Comparison of ENCODE assay signal across 1 cellular context in genomic region chr5:81851481-81852178, GRCh38.
TF ChIP-seq lines count a peak whose summit lies in the region.

No MANE protein-coding gene starts in this region.

TF ChIP-seq in WTC11, 78 proteins besides CTCF, POLR2A, EP300 and RAD21 (continued from another document and continues in another):
- TF ChIP-seq ZNF532 (CRISPR knock-in tag; IDR thresholded peaks at IDR 0.05; ENCODE audit: borderline replicate concordance) = 0 out of 2 replicates have a peak, but pooled peaks have one; percentile 37
- TF ChIP-seq NR1H2 (CRISPR knock-in tag; IDR thresholded peaks at IDR 0.05) = no peak
- no peak for TF ChIP-seq JAZF1 (CRISPR knock-in tag; IDR thresholded peaks at IDR 0.05)
- peak; percentile 88 for TF ChIP-seq MYBL2 (CRISPR knock-in tag; IDR thresholded peaks at IDR 0.05)
- TF ChIP-seq NFATC4 (CRISPR knock-in tag; IDR thresholded peaks at IDR 0.05) = no peak
- peak; percentile 69 for TF ChIP-seq PRDM15 (CRISPR knock-in tag; IDR thresholded peaks at IDR 0.05)
- TF ChIP-seq TCF7 (CRISPR knock-in tag; IDR thresholded peaks at IDR 0.05; ENCODE audit: low read depth) = no peak
- TF ChIP-seq, protein P1, sequence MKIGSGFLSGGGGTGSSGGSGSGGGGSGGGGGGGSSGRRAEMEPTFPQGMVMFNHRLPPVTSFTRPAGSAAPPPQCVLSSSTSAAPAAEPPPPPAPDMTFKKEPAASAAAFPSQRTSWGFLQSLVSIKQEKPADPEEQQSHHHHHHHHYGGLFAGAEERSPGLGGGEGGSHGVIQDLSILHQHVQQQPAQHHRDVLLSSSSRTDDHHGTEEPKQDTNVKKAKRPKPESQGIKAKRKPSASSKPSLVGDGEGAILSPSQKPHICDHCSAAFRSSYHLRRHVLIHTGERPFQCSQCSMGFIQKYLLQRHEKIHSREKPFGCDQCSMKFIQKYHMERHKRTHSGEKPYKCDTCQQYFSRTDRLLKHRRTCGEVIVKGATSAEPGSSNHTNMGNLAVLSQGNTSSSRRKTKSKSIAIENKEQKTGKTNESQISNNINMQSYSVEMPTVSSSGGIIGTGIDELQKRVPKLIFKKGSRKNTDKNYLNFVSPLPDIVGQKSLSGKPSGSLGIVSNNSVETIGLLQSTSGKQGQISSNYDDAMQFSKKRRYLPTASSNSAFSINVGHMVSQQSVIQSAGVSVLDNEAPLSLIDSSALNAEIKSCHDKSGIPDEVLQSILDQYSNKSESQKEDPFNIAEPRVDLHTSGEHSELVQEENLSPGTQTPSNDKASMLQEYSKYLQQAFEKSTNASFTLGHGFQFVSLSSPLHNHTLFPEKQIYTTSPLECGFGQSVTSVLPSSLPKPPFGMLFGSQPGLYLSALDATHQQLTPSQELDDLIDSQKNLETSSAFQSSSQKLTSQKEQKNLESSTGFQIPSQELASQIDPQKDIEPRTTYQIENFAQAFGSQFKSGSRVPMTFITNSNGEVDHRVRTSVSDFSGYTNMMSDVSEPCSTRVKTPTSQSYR (CRISPR knock-in tag; IDR thresholded peaks at IDR 0.05) = no peak
- no peak for TF ChIP-seq RELA (CRISPR knock-in tag; IDR thresholded peaks at IDR 0.05; ENCODE audit: borderline replicate concordance)
- TF ChIP-seq AR (CRISPR knock-in tag; IDR thresholded peaks at IDR 0.05) = no peak
- TF ChIP-seq CREM (CRISPR knock-in tag; IDR thresholded peaks at IDR 0.05) = peak; percentile 73; the same call in 1 of the 2 replicates
- no peak for TF ChIP-seq USF2 (CRISPR knock-in tag; IDR thresholded peaks at IDR 0.05)
- no peak for TF ChIP-seq CREB1 (CRISPR knock-in tag; IDR thresholded peaks at IDR 0.05)
- TF ChIP-seq NFE2L1 (CRISPR knock-in tag; IDR thresholded peaks at IDR 0.05) = peak; percentile 67; the same call in 1 of the 2 replicates
- TF ChIP-seq ZNF121 (CRISPR knock-in tag; IDR thresholded peaks at IDR 0.05) = 0 out of 2 replicates have a peak, but pooled peaks have one; percentile 4
- peak; percentile 34; the same call in 1 of the 2 replicates for TF ChIP-seq USF1 (CRISPR knock-in tag; IDR thresholded peaks at IDR 0.05)
- TF ChIP-seq, protein P2, sequence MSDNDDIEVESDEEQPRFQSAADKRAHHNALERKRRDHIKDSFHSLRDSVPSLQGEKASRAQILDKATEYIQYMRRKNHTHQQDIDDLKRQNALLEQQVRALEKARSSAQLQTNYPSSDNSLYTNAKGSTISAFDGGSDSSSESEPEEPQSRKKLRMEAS (CRISPR knock-in tag; IDR thresholded peaks at IDR 0.05) = no peak
- TF ChIP-seq, protein P3, sequence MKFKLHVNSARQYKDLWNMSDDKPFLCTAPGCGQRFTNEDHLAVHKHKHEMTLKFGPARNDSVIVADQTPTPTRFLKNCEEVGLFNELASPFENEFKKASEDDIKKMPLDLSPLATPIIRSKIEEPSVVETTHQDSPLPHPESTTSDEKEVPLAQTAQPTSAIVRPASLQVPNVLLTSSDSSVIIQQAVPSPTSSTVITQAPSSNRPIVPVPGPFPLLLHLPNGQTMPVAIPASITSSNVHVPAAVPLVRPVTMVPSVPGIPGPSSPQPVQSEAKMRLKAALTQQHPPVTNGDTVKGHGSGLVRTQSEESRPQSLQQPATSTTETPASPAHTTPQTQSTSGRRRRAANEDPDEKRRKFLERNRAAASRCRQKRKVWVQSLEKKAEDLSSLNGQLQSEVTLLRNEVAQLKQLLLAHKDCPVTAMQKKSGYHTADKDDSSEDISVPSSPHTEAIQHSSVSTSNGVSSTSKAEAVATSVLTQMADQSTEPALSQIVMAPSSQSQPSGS (CRISPR knock-in tag; IDR thresholded peaks at IDR 0.05; ENCODE audit: borderline replicate concordance, low read depth) = no peak
- TF ChIP-seq, protein P4, sequence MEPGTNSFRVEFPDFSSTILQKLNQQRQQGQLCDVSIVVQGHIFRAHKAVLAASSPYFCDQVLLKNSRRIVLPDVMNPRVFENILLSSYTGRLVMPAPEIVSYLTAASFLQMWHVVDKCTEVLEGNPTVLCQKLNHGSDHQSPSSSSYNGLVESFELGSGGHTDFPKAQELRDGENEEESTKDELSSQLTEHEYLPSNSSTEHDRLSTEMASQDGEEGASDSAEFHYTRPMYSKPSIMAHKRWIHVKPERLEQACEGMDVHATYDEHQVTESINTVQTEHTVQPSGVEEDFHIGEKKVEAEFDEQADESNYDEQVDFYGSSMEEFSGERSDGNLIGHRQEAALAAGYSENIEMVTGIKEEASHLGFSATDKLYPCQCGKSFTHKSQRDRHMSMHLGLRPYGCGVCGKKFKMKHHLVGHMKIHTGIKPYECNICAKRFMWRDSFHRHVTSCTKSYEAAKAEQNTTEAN (CRISPR knock-in tag; IDR thresholded peaks at IDR 0.05) = 0 out of 2 replicates have a peak, but pooled peaks have one; percentile 44
- TF ChIP-seq SMAD4 (CRISPR knock-in tag; IDR thresholded peaks at IDR 0.05) = no peak
- no peak for TF ChIP-seq ZSCAN18 (CRISPR knock-in tag; IDR thresholded peaks at IDR 0.05)
- no peak for TF ChIP-seq ERG (CRISPR knock-in tag; IDR thresholded peaks at IDR 0.05)
- TF ChIP-seq ZNF512 (CRISPR knock-in tag; IDR thresholded peaks at IDR 0.05; ENCODE audit: borderline replicate concordance) = no peak
- TF ChIP-seq EMX1 (CRISPR knock-in tag; IDR thresholded peaks at IDR 0.05) = no peak
